14 cellular contexts compared by ENCODE assay signal in the genomic region with DNA sequence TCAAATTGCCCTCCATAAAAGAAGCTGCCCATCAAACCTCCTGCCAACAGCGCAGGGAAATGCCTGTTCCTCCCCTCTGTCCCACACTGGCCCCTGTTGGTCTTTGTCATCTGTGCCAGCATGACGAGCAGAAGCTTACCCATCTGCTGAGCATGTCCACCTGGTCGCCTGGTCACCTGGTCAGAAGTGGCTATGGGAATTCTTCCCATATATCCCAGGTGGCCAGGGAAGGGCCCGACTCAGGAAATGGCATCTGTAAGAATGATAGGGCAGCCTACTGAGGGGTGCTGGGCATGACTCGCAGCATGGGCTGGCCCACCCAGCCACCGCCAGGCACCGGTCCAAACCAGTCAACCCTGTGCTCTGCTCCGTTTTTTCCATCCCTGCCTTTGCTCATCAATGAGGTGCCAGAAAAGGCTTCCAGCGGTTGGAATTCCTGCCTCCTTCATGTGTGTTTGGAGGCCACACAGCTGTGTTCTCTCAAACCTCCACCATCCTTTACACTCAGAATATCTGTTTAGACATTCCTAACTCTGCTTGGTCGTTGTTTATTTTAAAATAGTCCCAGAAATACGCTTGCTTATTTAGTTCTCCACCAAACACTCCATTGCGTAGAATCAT.
DNase-seq lines count a peak whose midpoint lies in the region; ATAC-seq and TF ChIP-seq lines count a peak whose summit lies in the region.
"Had no signal": no experiment of that assay in that cellular context is flagged by ENCODE, and none has a peak within 500 bp of the region (broad histone marks: within the 10 kb centered on the region; RNA-seq: fewer than 3 reads in every experiment).

No MANE protein-coding gene starts in this region.

- no peak overlapping the region for H3K27ac ChIP-seq in CD4-positive, CD25-positive, alpha-beta regulatory T cell (ENCODE audit: insufficient read depth, low read length, poor library complexity, severe bottlenecking)
- peak overlapping the region; percentile 45 to 51 for H3K27ac ChIP-seq in esophagus (ENCODE audit: low read depth in 2 of 2, low read length in 1 of 2)
- peak overlapping the region; percentile 50 to 65 for H3K27ac ChIP-seq in mucosa of rectum (ENCODE audit: low read depth in 2 of 2, low read length in 2 of 2)
- no peak overlapping the region for H3K27ac ChIP-seq in mesendoderm (ENCODE audit: low read depth, low read length)

- H3K9ac ChIP-seq in mucosa of rectum (ENCODE audit: low read depth in 1 of 2, low read length in 2 of 2) (no peak overlapping the region), mesendoderm (ENCODE audit: low read length) (no peak overlapping the region)

- no peak overlapping the region for H4K5ac ChIP-seq in mesendoderm (ENCODE audit: low read length)

- peaks cover 49% of the 10 kb centered on the region for H3K4me1 ChIP-seq in CD4-positive, CD25-positive, alpha-beta regulatory T cell (ENCODE audit: control insufficient read depth, insufficient read depth, low read length, poor library complexity, severe bottlenecking)
- peaks cover 8 to 20% of the 10 kb centered on the region in 2 donors for H3K4me1 ChIP-seq in esophagus (ENCODE audit: control insufficient read depth in 2 of 2, insufficient read depth in 2 of 2, low read length in 1 of 2)
- H3K4me1 ChIP-seq in mucosa of rectum (ENCODE audit: control insufficient read depth in 2 of 2, insufficient read depth in 2 of 2, low read length in 2 of 2), result peaks cover 25 to 26% of the 10 kb centered on the region in 2 donors
- peaks cover 7% of the 10 kb centered on the region for H3K4me1 ChIP-seq in mesendoderm (ENCODE audit: control insufficient read depth, low read depth, low read length)

- no peak overlapping the region for H4K8ac ChIP-seq in mesendoderm (ENCODE audit: low read depth, low read length)

- H3K79me2 ChIP-seq in mesendoderm (ENCODE audit: control insufficient read depth, insufficient read depth, low read length), result no peaks in the 10 kb centered on the region

- no peak overlapping the region for H3K18ac ChIP-seq in mesendoderm (ENCODE audit: low read length)

- H2AK5ac ChIP-seq in mesendoderm (ENCODE audit: low read length), result no peak overlapping the region

- no peak for ATAC-seq in CD4-positive, CD25-positive, alpha-beta regulatory T cell (ENCODE audit: low read depth in 2 of 2)
- ATAC-seq in HG02571 (IDR thresholded peaks at IDR 0.05; ENCODE audit: unreplicated experiment), result no peak
- ATAC-seq: natural killer cell had no signal

- H3K4me3 ChIP-seq in CD4-positive, CD25-positive, alpha-beta regulatory T cell (ENCODE audit: low read depth, low read length), result no peak overlapping the region
- H3K4me3 ChIP-seq in esophagus (ENCODE audit: low read depth in 1 of 2, low read length in 2 of 2), result no peak overlapping the region
- H3K4me3 ChIP-seq in mucosa of rectum (ENCODE audit: low read length in 2 of 2), result no peak overlapping the region
- H3K4me3 ChIP-seq in mesendoderm (ENCODE audit: low read length), result no peak overlapping the region
- H3K4me3 ChIP-seq: skin epidermis had no signal

- peaks cover 3% of the 10 kb centered on the region for H3K36me3 Mint-ChIP-seq in CD4-positive, CD25-positive, alpha-beta regulatory T cell
- H3K36me3 Mint-ChIP-seq: activated naive CD4-positive, alpha-beta T cell treated with anti-CD3 and anti-CD28 coated beads, Interleukin-2, amount 50 U/mL, for 24 hours; natural killer cell had no signal

- no peaks in the 10 kb centered on the region for H3K79me1 ChIP-seq in mesendoderm (ENCODE audit: low read length)

- no peaks in the 10 kb centered on the region for H3K27me3 Mint-ChIP-seq in CD4-positive, CD25-positive, alpha-beta regulatory T cell
- H3K27me3 Mint-ChIP-seq: activated naive CD4-positive, alpha-beta T cell treated with anti-CD3 and anti-CD28 coated beads, Interleukin-2, amount 50 U/mL, for 24 hours had no signal

- H3K4ac ChIP-seq in mesendoderm (ENCODE audit: low read depth, low read length), result no peak overlapping the region

- H3K9me3 Mint-ChIP-seq in CD4-positive, CD25-positive, alpha-beta regulatory T cell, result no peaks in the 10 kb centered on the region
- H3K9me3 Mint-ChIP-seq: activated naive CD4-positive, alpha-beta T cell treated with anti-CD3 and anti-CD28 coated beads, Interleukin-2, amount 50 U/mL, for 24 hours; natural killer cell had no signal

- H3K4me2 ChIP-seq in mesendoderm (ENCODE audit: low read length), result no peak overlapping the region

- H2BK15ac ChIP-seq in mesendoderm (replicated peaks; ENCODE audit: low read depth), result no peak overlapping the region

- peaks cover 10 to 70% (median 35%) of the 10 kb centered on the region in 4 donors for H3K4me1 Mint-ChIP-seq in CD4-positive, CD25-positive, alpha-beta regulatory T cell

- H3K9me3 ChIP-seq in CD4-positive, CD25-positive, alpha-beta regulatory T cell (ENCODE audit: control insufficient read depth in 2 of 2, low read length in 2 of 2), result no peaks in the 10 kb centered on the region
- H3K9me3 ChIP-seq in esophagus (ENCODE audit: control insufficient read depth in 2 of 2, insufficient read depth in 1 of 2, low read depth in 1 of 2, low read length in 1 of 2) (no peaks in the 10 kb centered on the region), mucosa of rectum (ENCODE audit: control insufficient read depth in 2 of 2, low read length in 2 of 2) (no peaks in the 10 kb centered on the region)

- no peak overlapping the region for H2BK120ac ChIP-seq in mesendoderm (ENCODE audit: low read depth, low read length)

- H2BK5ac ChIP-seq in mesendoderm (ENCODE audit: low read length), result no peak overlapping the region

- H3K36me3 ChIP-seq in CD4-positive, CD25-positive, alpha-beta regulatory T cell (ENCODE audit: control insufficient read depth, insufficient read depth, low read length), result peaks cover 2% of the 10 kb centered on the region
- H3K36me3 ChIP-seq in esophagus (ENCODE audit: control insufficient read depth in 2 of 2, insufficient read depth in 2 of 2, low read length in 1 of 2) (peaks cover 0 to 7% of the 10 kb centered on the region in 2 donors), mucosa of rectum (ENCODE audit: control insufficient read depth in 2 of 2, insufficient read depth in 2 of 2, low read length in 2 of 2) (peaks cover 0 to 8% of the 10 kb centered on the region in 2 donors), mesendoderm (ENCODE audit: control insufficient read depth, insufficient read depth, low read length) (no peaks in the 10 kb centered on the region)

- H3K23ac ChIP-seq in mesendoderm (ENCODE audit: low read length), result no peak overlapping the region

- 65 to 72% methylated on average over 12 of the region's 12 CpGs for WGBS in esophagus, 2 donors
- WGBS in mesendoderm (ENCODE audit: extremely low coverage, insufficient coverage, low lambda C conversion rate), result no CpG with 5 or more reads among the region's 12 CpGs

- no peak for TF ChIP-seq EP300 in Ishikawa (IDR thresholded peaks at IDR 0.05; ENCODE audit: borderline replicate concordance)

- H3K27ac Mint-ChIP-seq in CD4-positive, CD25-positive, alpha-beta regulatory T cell, result peak overlapping the region; percentile 59 to 90 (median 68)
- H3K27ac Mint-ChIP-seq: activated naive CD4-positive, alpha-beta T cell treated with anti-CD3 and anti-CD28 coated beads, Interleukin-2, amount 50 U/mL, for 24 hours had no signal

- no peak for TF ChIP-seq RAD21 in Ishikawa (IDR thresholded peaks at IDR 0.05; ENCODE audit: low read depth)

- H3K27me3 ChIP-seq in CD4-positive, CD25-positive, alpha-beta regulatory T cell (ENCODE audit: control insufficient read depth, insufficient read depth, low read length), result no peaks in the 10 kb centered on the region
- H3K27me3 ChIP-seq in esophagus (ENCODE audit: control insufficient read depth in 1 of 2, insufficient read depth in 2 of 2, low read length in 2 of 2) (no peaks in the 10 kb centered on the region), mucosa of rectum (ENCODE audit: control insufficient read depth in 2 of 2, insufficient read depth in 2 of 2, low read length in 2 of 2) (no peaks in the 10 kb centered on the region), mesendoderm (ENCODE audit: insufficient read depth, low read length, poor library complexity) (no peaks in the 10 kb centered on the region)

- no peak overlapping the region for H3K56ac ChIP-seq in mesendoderm (ENCODE audit: low read length)

- peak overlapping the region in 1 of 4 donors; percentile 47 for H3K4me3 Mint-ChIP-seq in CD4-positive, CD25-positive, alpha-beta regulatory T cell
- H3K4me3 Mint-ChIP-seq: natural killer cell had no signal

- no peak for DNase-seq in CD4-positive, CD25-positive, alpha-beta regulatory T cell
- DNase-seq in mesendoderm (no peak), NAMALWA (ENCODE audit: low spot score) (no peak), NCI-H2171 (lab: John Stamatoyannopoulos, UW) (no peak)
- DNase-seq: effector memory CD4-positive, alpha-beta T cell; natural killer cell; NCI-H524 treated with DMSO at 0.1 percent for 48 hours; SIG-M5 had no signal

TF ChIP-seq in Ishikawa, 13 proteins besides CTCF, POLR2A, EP300 and RAD21:
- TF ChIP-seq CEBPB (IDR thresholded peaks at IDR 0.05) (no peak), EGR1 (IDR thresholded peaks at IDR 0.05) (no peak), NFIC (IDR thresholded peaks at IDR 0.05) (peak; percentile 31; the same call in 1 of the 2 replicates)
TF ChIP-seq in Ishikawa: peak in this region for 1.

Comparison
In these comparisons a context has a peak if more than half of its experiments do, and no peak if none do; other contexts are left out.
1. H3K27ac ChIP-seq: peak in esophagus (2 of 2) and mucosa of rectum (2 of 2); none in CD4-positive, CD25-positive, alpha-beta regulatory T cell (single experiment) and mesendoderm (single experiment).